Comparison of ENCODE assay signal across 8 cellular contexts in the genomic region with DNA sequence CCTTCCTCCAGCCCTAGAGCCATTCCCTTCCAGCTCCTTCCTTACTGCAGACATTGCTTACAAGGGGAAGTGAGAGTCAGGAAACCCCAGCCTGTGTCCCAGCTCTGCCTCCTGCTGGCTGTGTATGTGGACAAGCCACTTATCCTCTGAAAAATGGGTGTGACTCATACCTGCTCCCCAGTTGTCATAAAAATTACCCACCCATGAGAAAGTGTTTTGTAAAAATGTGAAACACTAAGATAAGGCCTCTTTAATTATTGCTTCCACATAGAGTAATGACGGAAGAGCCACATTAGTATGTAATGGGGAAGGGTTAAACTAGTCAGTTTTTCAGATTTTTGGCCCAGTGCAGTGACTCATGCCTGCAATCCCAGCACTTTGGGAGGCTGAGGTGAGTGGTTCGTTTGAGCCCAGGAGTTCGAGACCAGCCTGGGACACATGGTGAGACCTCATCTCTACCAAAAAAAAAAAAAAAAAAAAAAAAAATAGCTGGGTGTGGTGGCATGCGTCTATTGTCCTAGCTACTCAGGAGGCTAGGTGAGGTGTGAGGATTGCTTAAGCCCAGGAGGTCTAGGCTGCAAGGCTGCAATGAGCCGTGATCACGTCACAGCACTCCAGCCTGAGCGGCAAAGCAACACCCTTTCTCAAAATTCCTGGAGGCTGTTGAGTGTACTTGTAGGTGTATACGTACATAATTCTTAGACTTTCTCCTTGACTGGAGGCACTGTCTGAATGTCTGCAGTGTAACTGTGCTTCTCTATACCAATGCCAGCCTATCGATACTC.
DNase-seq lines count a peak whose midpoint lies in the region; ATAC-seq lines count a peak whose summit lies in the region.

No MANE protein-coding gene starts in this region.

- peaks cover 14% of the 10 kb centered on the region for H3K4me1 ChIP-seq in stomach smooth muscle (ENCODE audit: control insufficient read depth, insufficient read depth, low read length)

- intact Hi-C loops in Right ventricle myocardium superior (cut with DNase I) = no loop called here

- no peak overlapping the region for H3K4me3 ChIP-seq in stomach smooth muscle (ENCODE audit: low read length in 2 of 2)

- ATAC-seq in Right ventricle myocardium superior (ENCODE audit: poor library complexity) = peak; percentile 73

- no peak overlapping the region for H3K9ac ChIP-seq in stomach smooth muscle (ENCODE audit: low read length in 2 of 2)

- DNase-seq in NCI-H1417 (lab: John Stamatoyannopoulos, UW) (peak in 2 of 3 experiments; percentile 16 to 20), NCI-H1417 treated with DMSO at 0.1 percent for 48 hours (lab: John Stamatoyannopoulos, UW) (no peak), RKO (ENCODE audit: low spot score) (peak; percentile 73), Right ventricle myocardium superior (peak; percentile 59), NCI-H187 treated with DMSO at 0.1 percent for 48 hours (lab: John Stamatoyannopoulos, UW) (no peak), caudate nucleus (lab: John Stamatoyannopoulos, UW) (no peak), ecto neural progenitor cell (ENCODE audit: low spot score) (no peak)

- H3K27ac ChIP-seq in stomach smooth muscle (ENCODE audit: low read length) (peak overlapping the region; percentile 31), caudate nucleus (ENCODE audit: low read depth, low read length) (no peak overlapping the region)

- no peaks in the 10 kb centered on the region for H3K27me3 ChIP-seq in stomach smooth muscle (ENCODE audit: control insufficient read depth in 1 of 2, insufficient read depth in 2 of 2, low read length in 2 of 2)

- no peaks in the 10 kb centered on the region for H3K9me3 ChIP-seq in stomach smooth muscle (ENCODE audit: control insufficient read depth in 2 of 2, low read length in 2 of 2)

- peaks cover 0 to 13% of the 10 kb centered on the region in 2 donors for H3K36me3 ChIP-seq in stomach smooth muscle (ENCODE audit: control insufficient read depth in 2 of 2, insufficient read depth in 2 of 2, low read length in 2 of 2)

Comparison
In these comparisons a context has a peak if more than half of its experiments do, and no peak if none do; other contexts are left out.
1. DNase-seq: peak in NCI-H1417 (2 of 3), RKO (single experiment) and Right ventricle myocardium superior (single experiment); none in NCI-H1417 treated with DMSO at 0.1 percent for 48 hours (single experiment), NCI-H187 treated with DMSO at 0.1 percent for 48 hours (single experiment), caudate nucleus (0 of 61) and ecto neural progenitor cell (single experiment).